In genomic region chr22:50199251-50199721, GRCh38 we compare ENCODE assay signal across 9 cellular contexts. TPM values are rescaled to one million over a fixed set of nuclear protein-coding genes. Genes with fewer than 3 reads are reported as not detected.
A peak's percentile ranks its signal among the peaks of the same experiment; 100 is the strongest.
DNase-seq lines count a peak whose midpoint lies in the region; ATAC-seq and TF ChIP-seq lines count a peak whose summit lies in the region.
"Had no signal": no experiment of that assay in that cellular context is flagged by ENCODE, and none has a peak within 500 bp of the region (broad histone marks: within the 10 kb centered on the region; RNA-seq: fewer than 3 reads in every experiment).

No MANE protein-coding gene starts in this region.

- no peak for DNase-seq in activated T-cell treated with anti-CD3 and anti-CD28 coated beads, Interleukin-2, amount 50 U/mL, for 24 hours
- DNase-seq in activated T-cell treated with anti-CD3 and anti-CD28 coated beads, Interleukin-2, amount 50 U/mL, for 48 hours = no peak
- DNase-seq in T-helper 17 cell = no peak
- no peak for DNase-seq in smooth muscle cell (lab: John Stamatoyannopoulos, UW; ENCODE audit: unreplicated experiment)
- DNase-seq in NOMO-1 treated with DMSO at 0.1 percent for 48 hours (lab: John Stamatoyannopoulos, UW; ENCODE audit: unreplicated experiment) = no peak
- no peak for DNase-seq in SW480 (ENCODE audit: low spot score)
- DNase-seq: Kasumi-1 had no signal

- peaks cover 0 to 46% of the 10 kb centered on the region in 2 donors for H3K36me3 ChIP-seq in gastroesophageal sphincter
- no peaks in the 10 kb centered on the region for H3K36me3 ChIP-seq in smooth muscle cell (ENCODE audit: low read depth)

- H3K4me3 Mint-ChIP-seq in activated T-cell treated with anti-CD3 and anti-CD28 coated beads, Interleukin-2, amount 50 U/mL, for 24 hours = peak overlapping the region; percentile 73
- H3K4me3 Mint-ChIP-seq in T-helper 17 cell = peak overlapping the region; percentile 82

- peak overlapping the region in 1 of 2 donors; percentile 96 for H3K4me3 ChIP-seq in gastroesophageal sphincter
- peak overlapping the region; percentile 93 for H3K4me3 ChIP-seq in smooth muscle cell

- no peak for TF ChIP-seq POLR2A in gastroesophageal sphincter (IDR thresholded peaks at IDR 0.05)

- no peaks in the 10 kb centered on the region for H3F3A ChIP-seq in smooth muscle cell (ENCODE audit: low read depth)

- H3K27ac Mint-ChIP-seq in activated T-cell treated with anti-CD3 and anti-CD28 coated beads, Interleukin-2, amount 50 U/mL, for 24 hours = peak overlapping the region; percentile 72
- H3K27ac Mint-ChIP-seq in T-helper 17 cell = peak overlapping the region; percentile 41

- ATAC-seq in T-helper 17 cell (no peak), gastroesophageal sphincter (no peak), HG03095 (IDR thresholded peaks at IDR 0.05; ENCODE audit: unreplicated experiment) (no peak)

- peaks cover 30% of the 10 kb centered on the region for H3K79me2 ChIP-seq in smooth muscle cell (ENCODE audit: low read depth)

- no peaks in the 10 kb centered on the region for H3K27me3 ChIP-seq in gastroesophageal sphincter
- no peaks in the 10 kb centered on the region for H3K27me3 ChIP-seq in smooth muscle cell (ENCODE audit: low read depth)

- peak overlapping the region in 3 of 4 donors; percentile 88 to 94 (median 90) for H3K27ac ChIP-seq in gastroesophageal sphincter
- no peak overlapping the region for H3K27ac ChIP-seq in smooth muscle cell (ENCODE audit: low read depth)

- H3K9ac ChIP-seq in smooth muscle cell (ENCODE audit: low read depth) = no peak overlapping the region

- H3K4me1 Mint-ChIP-seq in activated T-cell treated with anti-CD3 and anti-CD28 coated beads, Interleukin-2, amount 50 U/mL, for 24 hours (ENCODE audit: low read depth) = peaks cover 29% of the 10 kb centered on the region
- peaks cover 11% of the 10 kb centered on the region for H3K4me1 Mint-ChIP-seq in T-helper 17 cell

- H2AFZ ChIP-seq in smooth muscle cell (ENCODE audit: low read depth) = no peak overlapping the region

- peak overlapping the region; percentile 93 for H3K4me2 ChIP-seq in smooth muscle cell

- H3K4me1 ChIP-seq in gastroesophageal sphincter (peaks cover 0 to 44% (median 14%) of the 10 kb centered on the region in 3 donors), smooth muscle cell (ENCODE audit: low read depth) (peaks cover 18% of the 10 kb centered on the region)

- no peak for TF ChIP-seq EP300 in gastroesophageal sphincter (IDR thresholded peaks at IDR 0.05)

- H4K20me1 ChIP-seq in smooth muscle cell (ENCODE audit: low read depth) = peaks cover 39% of the 10 kb centered on the region

- peaks cover 63% of the 10 kb centered on the region for H3K36me3 Mint-ChIP-seq in activated T-cell treated with anti-CD3 and anti-CD28 coated beads, Interleukin-2, amount 50 U/mL, for 24 hours (ENCODE audit: low read depth)
- no peaks in the 10 kb centered on the region for H3K36me3 Mint-ChIP-seq in T-helper 17 cell (ENCODE audit: low read depth)

- TF ChIP-seq CTCF in gastroesophageal sphincter (IDR thresholded peaks at IDR 0.05) (no peak), smooth muscle cell (IDR thresholded peaks at IDR 0.05; ENCODE audit: borderline replicate concordance, insufficient read depth, poor library complexity, severe bottlenecking) (no peak)

- no peaks in the 10 kb centered on the region for H3K9me3 Mint-ChIP-seq in activated T-cell treated with anti-CD3 and anti-CD28 coated beads, Interleukin-2, amount 50 U/mL, for 24 hours

- 69 to 100% methylated on average over 1 to 2 of the region's 18 CpGs for WGBS in gastroesophageal sphincter (ENCODE audit: low coverage in 1 of 2), 2 donors
- 93% methylated on average over 18 of the region's 18 CpGs for WGBS in smooth muscle cell (ENCODE audit: low lambda C conversion rate)

- H3K27me3 Mint-ChIP-seq in activated T-cell treated with anti-CD3 and anti-CD28 coated beads, Interleukin-2, amount 50 U/mL, for 24 hours = no peaks in the 10 kb centered on the region
- H3K27me3 Mint-ChIP-seq in T-helper 17 cell = no peaks in the 10 kb centered on the region

- H3K9me3 ChIP-seq in T-helper 17 cell (ENCODE audit: control insufficient read depth, low read length, poor library complexity, severe bottlenecking) = no peaks in the 10 kb centered on the region
- no peaks in the 10 kb centered on the region for H3K9me3 ChIP-seq in gastroesophageal sphincter
- H3K9me3 ChIP-seq in smooth muscle cell (replicated peaks; ENCODE audit: low read depth) = no peaks in the 10 kb centered on the region

RNA-seq across cellular contexts. Expression of gene SELENOO, which starts 1.5 kb away (rescaled TPM):
- 10 to 100 TPM; 27.4 to 29.5 TPM for total RNA-seq in T-helper 17 cell
- 10 to 100 TPM; 19.9 to 42.6 (median 27.3) TPM for total RNA-seq in gastroesophageal sphincter
- 9.0 and 16.3 TPM in 2 replicates for total RNA-seq in smooth muscle cell
- 21.3 and 28.4 TPM in 2 replicates for polyA plus RNA-seq in smooth muscle cell

RNA-seq across cellular contexts. Expression of gene TRABD, which starts 13.6 kb away (rescaled TPM):
- total RNA-seq in T-helper 17 cell (100 to 1,000 TPM; 141 to 158 TPM), gastroesophageal sphincter (10 to 100 TPM; 15.7 to 22.0 (median 19.0) TPM), smooth muscle cell (14.0 and 17.8 TPM in 2 replicates)
- 56.9 and 58.5 TPM in 2 replicates for polyA plus RNA-seq in smooth muscle cell

RNA-seq across cellular contexts. Expression of gene PANX2, which starts 28.8 kb away (rescaled TPM):
- total RNA-seq in T-helper 17 cell = under 1 TPM in 1 of 2 donors, not detected in 1; 0.29 TPM
- total RNA-seq in gastroesophageal sphincter = under 1 TPM in 2 of 4 donors, not detected in 2; 0.13 to 0.46 TPM
- 5.1 TPM in 2 replicates for total RNA-seq in smooth muscle cell
- polyA plus RNA-seq in smooth muscle cell = 2.5 and 2.9 TPM in 2 replicates

RNA-seq across cellular contexts. Expression of gene TUBGCP6, which starts 45.5 kb away (rescaled TPM):
- total RNA-seq in T-helper 17 cell (100 to 1,000 TPM; 110 to 122 TPM), gastroesophageal sphincter (10 to 100 TPM; 26.1 to 48.3 (median 37.4) TPM), smooth muscle cell (10.0 and 10.6 TPM in 2 replicates)
- polyA plus RNA-seq in smooth muscle cell = 22.7 and 26.0 TPM in 2 replicates

RNA-seq across cellular contexts. Expression of gene HDAC10, which starts 51.8 kb away (rescaled TPM):
- total RNA-seq in T-helper 17 cell = 100 to 1,000 TPM in 1 of 2 donors, 10 to 100 TPM in 1; 95.5 to 105 TPM
- total RNA-seq in gastroesophageal sphincter = 10 to 100 TPM in 3 of 4 donors, 1 to 10 TPM in 1; 9.4 to 24.7 (median 12.5) TPM
- 5.1 and 9.5 TPM in 2 replicates for total RNA-seq in smooth muscle cell
- 12.8 and 15.7 TPM in 2 replicates for polyA plus RNA-seq in smooth muscle cell
